ENCODE assay signal across 24 cellular contexts in genomic region chr1:107225706-107226105, GRCh38.
"Had no signal": no experiment of that assay in that cellular context is flagged by ENCODE, and none has a peak within 500 bp of the region (broad histone marks: within the 10 kb centered on the region; RNA-seq: fewer than 3 reads in every experiment).

No MANE protein-coding gene starts in this region.

- H2AFZ ChIP-seq: parathyroid adenoma had no signal

- FAIRE-seq: endothelial cell of umbilical vein, kidney had no signal

- ATAC-seq: foreskin keratinocyte; left cardiac atrium; left ventricle myocardium superior; naive thymus-derived CD4-positive, alpha-beta T cell; right lobe of liver; upper lobe of right lung had no signal

- H3K27ac ChIP-seq: foreskin keratinocyte, parathyroid adenoma, prostate gland, right lobe of liver, spleen, tibial nerve, upper lobe of right lung, vagina had no signal

- H3K4me3 Mint-ChIP-seq: endodermal cell; naive thymus-derived CD4-positive, alpha-beta T cell; nephron progenitor cell; stimulated activated memory B cell treated with anti-CD40 and anti-IgM and Interleukin-4, amounts not matched to agents 10 μg/mL and 1 μg/mL and 100 μg/mL, for 72 hours; stimulated activated naive CD8-positive, alpha-beta T cell treated with anti-CD3 and anti-CD28 coated beads, Interleukin-15, Interleukin-2, amounts not matched to agents 100 ng/mL and 50 ng/mL, for 24 hours had no signal

- H3K27me3 ChIP-seq: foreskin keratinocyte, right lobe of liver, spleen, tibial nerve, upper lobe of right lung, vagina had no signal

- H3K4me1 ChIP-seq: foreskin keratinocyte, parathyroid adenoma, prostate gland, right lobe of liver, spleen, tibial nerve, upper lobe of right lung, vagina had no signal

- H3K9ac ChIP-seq: parathyroid adenoma had no signal

- H3K4me3 ChIP-seq: lung, prostate gland, right lobe of liver, spleen, tibial nerve, upper lobe of right lung, vagina had no signal

- H3K27me3 Mint-ChIP-seq: stimulated activated memory B cell treated with anti-CD40 and anti-IgM and Interleukin-4, amounts not matched to agents 10 μg/mL and 1 μg/mL and 100 μg/mL, for 72 hours; stimulated activated naive CD8-positive, alpha-beta T cell treated with anti-CD3 and anti-CD28 coated beads, Interleukin-15, Interleukin-2, amounts not matched to agents 100 ng/mL and 50 ng/mL, for 24 hours had no signal

- H3K9me3 ChIP-seq: prostate gland, right lobe of liver, spleen, tibial nerve, upper lobe of right lung, vagina had no signal

- H3K9me3 Mint-ChIP-seq: endodermal cell; nephron progenitor cell; stimulated activated naive CD8-positive, alpha-beta T cell treated with anti-CD3 and anti-CD28 coated beads, Interleukin-15, Interleukin-2, amounts not matched to agents 100 ng/mL and 50 ng/mL, for 24 hours had no signal

- H3K79me2 ChIP-seq: parathyroid adenoma had no signal

- H3K36me3 ChIP-seq: prostate gland, right lobe of liver, spleen, tibial nerve, upper lobe of right lung, vagina had no signal

- DNase-seq: effector CD4-positive, alpha-beta T cell; endodermal cell; erythroblast; foreskin keratinocyte; kidney; left cardiac atrium; left ventricle myocardium superior; mesenchymal stem cell; naive thymus-derived CD4-positive, alpha-beta T cell; nephron progenitor cell; right lobe of liver; spleen; stimulated activated CD4-positive, alpha-beta T cell treated with anti-CD3 and anti-CD28 coated beads, Interleukin-15, amount 100 ng/mL, for 24 hours; stimulated activated CD4-positive, alpha-beta T cell treated with anti-CD3 and anti-CD28 coated beads, Interleukin-1b, Interleukin-23, amount 100 ng/mL, for 48 hours; stimulated activated CD4-positive, alpha-beta T cell treated with anti-CD3 and anti-CD28 coated beads, Interleukin-4, amount 100 ng/mL, for 24 hours; upper lobe of right lung had no signal

- H3K36me3 Mint-ChIP-seq: naive thymus-derived CD4-positive, alpha-beta T cell had no signal

- H3K4me1 Mint-ChIP-seq: naive thymus-derived CD4-positive, alpha-beta T cell; nephron progenitor cell had no signal
